In genomic region chr7:106870983-106871410, GRCh38 we compare ENCODE assay signal across 8 cellular contexts. TPM values are rescaled to one million over a fixed set of nuclear protein-coding genes. Genes with fewer than 3 reads are reported as not detected.
DNase-seq lines count a peak whose midpoint lies in the region; ATAC-seq lines count a peak whose summit lies in the region.

No MANE protein-coding gene starts in this region.

- H3K4me2 ChIP-seq in BLaER1: peak overlapping the region; percentile 97

- peak overlapping the region; percentile 80 for H3K4me3 ChIP-seq in BLaER1

- H3K4me1 Mint-ChIP-seq in activated naive CD8-positive, alpha-beta T cell treated with anti-CD3 and anti-CD28 coated beads, Interleukin-2, amount 10 ng/mL, durations not matched to agents 7 days and 5 days: peaks cover 49% of the 10 kb centered on the region

- H3K27me3 Mint-ChIP-seq in activated naive CD8-positive, alpha-beta T cell treated with anti-CD3 and anti-CD28 coated beads, Interleukin-2, amount 10 ng/mL, durations not matched to agents 7 days and 5 days: no peaks in the 10 kb centered on the region

- peaks cover 51% of the 10 kb centered on the region for H3K9me3 ChIP-seq in BLaER1

- peaks cover 70% of the 10 kb centered on the region for H3K36me3 Mint-ChIP-seq in activated naive CD8-positive, alpha-beta T cell treated with anti-CD3 and anti-CD28 coated beads, Interleukin-2, amount 10 ng/mL, durations not matched to agents 7 days and 5 days

- peaks cover 2% of the 10 kb centered on the region for H3K9me3 Mint-ChIP-seq in activated naive CD8-positive, alpha-beta T cell treated with anti-CD3 and anti-CD28 coated beads, Interleukin-2, amount 10 ng/mL, durations not matched to agents 7 days and 5 days

- H3K27ac Mint-ChIP-seq in activated naive CD8-positive, alpha-beta T cell treated with anti-CD3 and anti-CD28 coated beads, Interleukin-2, amount 10 ng/mL, durations not matched to agents 7 days and 5 days: peak overlapping the region; percentile 44

- ATAC-seq in GM19372 (IDR thresholded peaks at IDR 0.05; ENCODE audit: low read depth, unreplicated experiment): peak; percentile 95
- peak; percentile 93 for ATAC-seq in HG03280 (IDR thresholded peaks at IDR 0.05; ENCODE audit: unreplicated experiment)
- ATAC-seq in activated naive CD8-positive, alpha-beta T cell treated with anti-CD3 and anti-CD28 coated beads, Interleukin-2, amount 10 ng/mL, durations not matched to agents 7 days and 5 days (ENCODE audit: low read depth): peak; percentile 88

- POLR2A ChIA-PET in activated naive CD8-positive, alpha-beta T cell treated with anti-CD3 and anti-CD28 coated beads, Interleukin-2, amount 10 ng/mL, durations not matched to agents 7 days and 5 days (lab: Charles Lee): interaction anchor here (0.8 to 1.0 kb wide), 2 partner anchors 9 to 298 kb away, joined by 3 read pairs; partner anchors contain the start of gene HBP1

- H4K20me1 ChIP-seq in BLaER1: peaks cover 82% of the 10 kb centered on the region

- H3K4me1 ChIP-seq in BLaER1: peaks cover 59% of the 10 kb centered on the region

- peak overlapping the region; percentile 72 for H3K9ac ChIP-seq in BLaER1

- H3K4me3 Mint-ChIP-seq in activated naive CD8-positive, alpha-beta T cell treated with anti-CD3 and anti-CD28 coated beads, Interleukin-2, amount 10 ng/mL, durations not matched to agents 7 days and 5 days: peak overlapping the region; percentile 58

- peaks cover 85% of the 10 kb centered on the region for H3K36me3 ChIP-seq in BLaER1

- no peak for DNase-seq in activated naive CD8-positive, alpha-beta T cell treated with anti-CD3 and anti-CD28 coated beads, Interleukin-2, amount 10 ng/mL, durations not matched to agents 7 days and 5 days
- DNase-seq in NCI-H1694 treated with DMSO at 0.1 percent for 48 hours (lab: John Stamatoyannopoulos, UW) (no peak), GOT3 (lab: John Stamatoyannopoulos, UW) (no peak), NCI-H526 treated with DMSO at 0.1 percent for 48 hours (lab: John Stamatoyannopoulos, UW) (no peak)
- DNase-seq in activated CD8-positive, alpha-beta memory T cell treated with anti-CD3 and anti-CD28 coated beads for 24 hours: no peak

- peak overlapping the region; percentile 40; the same call in 1 of the 2 replicates for H3K27ac ChIP-seq in BLaER1

- H3K27me3 ChIP-seq in BLaER1: no peaks in the 10 kb centered on the region

RNA-seq across cellular contexts. Expression of gene PIK3CG, which starts 5.9 kb away (rescaled TPM):
- 10 to 100 TPM; 54.1 to 55.9 TPM for total RNA-seq in activated naive CD8-positive, alpha-beta T cell treated with anti-CD3 and anti-CD28 coated beads, Interleukin-2, amount 10 ng/mL, durations not matched to agents 7 days and 5 days
